In genomic region chr3:20038679-20039078, GRCh38 we compare ENCODE assay signal across 10 cellular contexts. TPM values are rescaled to one million over a fixed set of nuclear protein-coding genes. Genes with fewer than 3 reads are reported as not detected.
DNase-seq lines count a peak whose midpoint lies in the region; ATAC-seq and TF ChIP-seq lines count a peak whose summit lies in the region.
"Had no signal": no experiment of that assay in that cellular context is flagged by ENCODE, and none has a peak within 500 bp of the region (broad histone marks: within the 10 kb centered on the region; RNA-seq: fewer than 3 reads in every experiment).

No MANE protein-coding gene starts in this region.

- CTCF ChIA-PET in SK-N-SH (lab: Yijun Ruan, JAX) = interaction anchor here (0.7 to 1.2 kb wide), 3 partner anchors 15 to 973 kb away, joined by 3 read pairs; no protein-coding TSS in a partner anchor
- CTCF ChIA-PET in activated CD8-positive, alpha-beta T cell treated with anti-CD3 and anti-CD28 coated beads, Interleukin-2, amount 10 ng/mL, durations not matched to agents 7 days and 5 days (lab: Charles Lee) = interaction anchor here (0.6 kb wide), 1 partner anchor 235 kb away, joined by 3 read pairs; no protein-coding TSS in a partner anchor

- DNase-seq in SK-N-SH = no peak
- DNase-seq in activated CD8-positive, alpha-beta T cell treated with anti-CD3 and anti-CD28 coated beads, Interleukin-2, amount 10 ng/mL, durations not matched to agents 7 days and 5 days = no peak
- no peak for DNase-seq in kidney epithelial cell (ENCODE audit: low read depth)
- no peak for DNase-seq in middle frontal gyrus (ENCODE audit: extremely low spot score, low spot score)
- DNase-seq in NCI-H748 (lab: John Stamatoyannopoulos, UW; ENCODE audit: unreplicated experiment) = no peak
- DNase-seq: NCI-H1930 had no signal

- ATAC-seq in SK-N-SH treated with all-trans-retinoic acid at 6 μM for 48 hours (no peak), HG03280 (IDR thresholded peaks at IDR 0.05; ENCODE audit: unreplicated experiment) (no peak)
- ATAC-seq in activated CD8-positive, alpha-beta T cell treated with anti-CD3 and anti-CD28 coated beads, Interleukin-2, amount 10 ng/mL, durations not matched to agents 7 days and 5 days = no peak

- peak overlapping the region; percentile 90 for H2AFZ ChIP-seq in SK-N-SH (ENCODE audit: low read depth)

- H3K4me3 Mint-ChIP-seq in activated CD8-positive, alpha-beta T cell treated with anti-CD3 and anti-CD28 coated beads, Interleukin-2, amount 10 ng/mL, durations not matched to agents 7 days and 5 days = peak overlapping the region; percentile 85

- H3K4me1 ChIP-seq in SK-N-SH (ENCODE audit: control insufficient read depth in 1 of 2, insufficient read depth in 2 of 2, low read depth in 1 of 2, low read length in 1 of 2) = peaks cover 5 to 21% of the 10 kb centered on the region in 2 experiments; a peak in 2 of 4 replicates
- H3K4me1 ChIP-seq in stomach smooth muscle (ENCODE audit: control insufficient read depth, insufficient read depth, low read length) = peaks cover 39% of the 10 kb centered on the region

- peak overlapping the region; percentile 92 for H3K27ac Mint-ChIP-seq in activated CD8-positive, alpha-beta T cell treated with anti-CD3 and anti-CD28 coated beads, Interleukin-2, amount 10 ng/mL, durations not matched to agents 7 days and 5 days

- H3K9me2 ChIP-seq in SK-N-SH = no peaks in the 10 kb centered on the region

- no peak for TF ChIP-seq EP300 in SK-N-SH (IDR thresholded peaks at IDR 0.05; ENCODE audit: borderline replicate concordance in 1 of 2, low read depth in 1 of 2, low read length in 1 of 2)

- H3K27me3 ChIP-seq in SK-N-SH (ENCODE audit: insufficient read depth) = no peaks in the 10 kb centered on the region
- no peaks in the 10 kb centered on the region for H3K27me3 ChIP-seq in kidney epithelial cell (ENCODE audit: control insufficient read depth, insufficient read depth, low read length)
- H3K27me3 ChIP-seq in stomach smooth muscle (ENCODE audit: control insufficient read depth in 1 of 2, insufficient read depth in 2 of 2, low read length in 2 of 2) = no peaks in the 10 kb centered on the region

- H3K27me3 Mint-ChIP-seq in activated CD8-positive, alpha-beta T cell treated with anti-CD3 and anti-CD28 coated beads, Interleukin-2, amount 10 ng/mL, durations not matched to agents 7 days and 5 days (ENCODE audit: low read depth) = no peaks in the 10 kb centered on the region

- H3K4me3 ChIP-seq in SK-N-SH (ENCODE audit: low read depth in 2 of 2, low read length in 1 of 2) = peak overlapping the region; percentile 77 to 88; a peak in 3 of 4 replicates
- peak overlapping the region; percentile 55 for H3K4me3 ChIP-seq in kidney epithelial cell (ENCODE audit: low read depth, low read length)
- peak overlapping the region; percentile 74 to 85 for H3K4me3 ChIP-seq in stomach smooth muscle (ENCODE audit: low read length in 2 of 2)

- H4K20me1 ChIP-seq in SK-N-SH (ENCODE audit: insufficient read depth) = peaks cover 5% of the 10 kb centered on the region; the same call in 1 of the 2 replicates

- peak overlapping the region; percentile 80 for H3K4me2 ChIP-seq in SK-N-SH

- no peaks in the 10 kb centered on the region for H3K9me3 Mint-ChIP-seq in activated CD8-positive, alpha-beta T cell treated with anti-CD3 and anti-CD28 coated beads, Interleukin-2, amount 10 ng/mL, durations not matched to agents 7 days and 5 days (ENCODE audit: insufficient read depth)

- no peak overlapping the region for H3K27ac ChIP-seq in SK-N-SH (ENCODE audit: low read depth in 2 of 2, low read length in 1 of 2)
- peak overlapping the region; percentile 82 for H3K27ac ChIP-seq in stomach smooth muscle (ENCODE audit: low read length)

- peaks cover 24% of the 10 kb centered on the region for H3K36me3 Mint-ChIP-seq in activated CD8-positive, alpha-beta T cell treated with anti-CD3 and anti-CD28 coated beads, Interleukin-2, amount 10 ng/mL, durations not matched to agents 7 days and 5 days (ENCODE audit: low read depth)

- H3K9ac ChIP-seq in SK-N-SH = no peak overlapping the region
- H3K9ac ChIP-seq in stomach smooth muscle (ENCODE audit: low read length in 2 of 2) = peak overlapping the region; percentile 78 to 80

- peaks cover 11% of the 10 kb centered on the region for H3F3A ChIP-seq in SK-N-SH (replicated peaks; ENCODE audit: insufficient read depth)

- TF ChIP-seq CTCF in SK-N-SH (IDR thresholded peaks at IDR 0.05) (no peak), kidney epithelial cell (IDR thresholded peaks at IDR 0.05; ENCODE audit: insufficient read depth, low read length, poor library complexity, severe bottlenecking) (no peak)

- peaks cover 49% of the 10 kb centered on the region for H3K4me1 Mint-ChIP-seq in activated CD8-positive, alpha-beta T cell treated with anti-CD3 and anti-CD28 coated beads, Interleukin-2, amount 10 ng/mL, durations not matched to agents 7 days and 5 days (ENCODE audit: low read depth)

- H3K9me3 ChIP-seq in SK-N-SH = no peaks in the 10 kb centered on the region
- H3K9me3 ChIP-seq in stomach smooth muscle (ENCODE audit: control insufficient read depth in 2 of 2, low read length in 2 of 2) = no peaks in the 10 kb centered on the region

- H3K36me3 ChIP-seq in SK-N-SH (replicated peaks in 1 of 2; ENCODE audit: control insufficient read depth in 1 of 2, insufficient read depth in 2 of 2, low read length in 1 of 2) (no peaks in the 10 kb centered on the region), kidney epithelial cell (ENCODE audit: control insufficient read depth, insufficient read depth, low read length) (no peaks in the 10 kb centered on the region), stomach smooth muscle (ENCODE audit: control insufficient read depth in 2 of 2, insufficient read depth in 2 of 2, low read length in 2 of 2) (no peaks in the 10 kb centered on the region)

- TF ChIP-seq RAD21 in SK-N-SH (IDR thresholded peaks at IDR 0.05; ENCODE audit: low read length) = no peak

- POLR2A ChIA-PET in SK-N-SH (lab: Yijun Ruan, JAX) = no interaction called here
- POLR2A ChIA-PET in activated CD8-positive, alpha-beta T cell treated with anti-CD3 and anti-CD28 coated beads, Interleukin-2, amount 10 ng/mL, durations not matched to agents 7 days and 5 days (lab: Charles Lee) = interaction anchor here (0.6 to 1.3 kb wide), 4 partner anchors 16 to 148 kb away, joined by 3 to 4 read pairs (median 3); partner anchors contain the start of gene SGO1

- 68% methylated on average over 6 of the region's 6 CpGs for WGBS in SK-N-SH (ENCODE audit: low lambda C conversion rate)

- no peaks in the 10 kb centered on the region for H3K79me2 ChIP-seq in SK-N-SH (ENCODE audit: insufficient read depth)

TF ChIP-seq in SK-N-SH, 30 proteins besides CTCF, POLR2A, EP300 and RAD21 (continues in another document):
- no peak for TF ChIP-seq TEAD4 (IDR thresholded peaks at IDR 0.05; ENCODE audit: borderline replicate concordance, insufficient read depth)
- no peak for TF ChIP-seq RCOR1 (IDR thresholded peaks at IDR 0.05; ENCODE audit: low read length)
- TF ChIP-seq GATA2 (CRISPR knock-in tag; IDR thresholded peaks at IDR 0.05) = no peak
- TF ChIP-seq USF2 (IDR thresholded peaks at IDR 0.05; ENCODE audit: borderline replicate concordance, low read depth, low read length) = no peak

TF ChIP-seq in SK-N-SH treated with all-trans-retinoic acid at 6 μM for 48 hours, 23 proteins besides CTCF, POLR2A, EP300 and RAD21 (continues in another document):
- TF ChIP-seq SNAI2 (CRISPR knock-in tag; IDR thresholded peaks at IDR 0.05) (no peak), ZNF565 (CRISPR knock-in tag; conservative IDR thresholded peaks at IDR 0.05; ENCODE audit: low read depth) (no peak), RARB (CRISPR knock-in tag; IDR thresholded peaks at IDR 0.05) (no peak), ESRRG (CRISPR knock-in tag; IDR thresholded peaks at IDR 0.05) (no peak), OSR1 (CRISPR knock-in tag; IDR thresholded peaks at IDR 0.05) (no peak), ZFP3 (CRISPR knock-in tag; IDR thresholded peaks at IDR 0.05) (no peak)
- TF ChIP-seq, protein P1, sequence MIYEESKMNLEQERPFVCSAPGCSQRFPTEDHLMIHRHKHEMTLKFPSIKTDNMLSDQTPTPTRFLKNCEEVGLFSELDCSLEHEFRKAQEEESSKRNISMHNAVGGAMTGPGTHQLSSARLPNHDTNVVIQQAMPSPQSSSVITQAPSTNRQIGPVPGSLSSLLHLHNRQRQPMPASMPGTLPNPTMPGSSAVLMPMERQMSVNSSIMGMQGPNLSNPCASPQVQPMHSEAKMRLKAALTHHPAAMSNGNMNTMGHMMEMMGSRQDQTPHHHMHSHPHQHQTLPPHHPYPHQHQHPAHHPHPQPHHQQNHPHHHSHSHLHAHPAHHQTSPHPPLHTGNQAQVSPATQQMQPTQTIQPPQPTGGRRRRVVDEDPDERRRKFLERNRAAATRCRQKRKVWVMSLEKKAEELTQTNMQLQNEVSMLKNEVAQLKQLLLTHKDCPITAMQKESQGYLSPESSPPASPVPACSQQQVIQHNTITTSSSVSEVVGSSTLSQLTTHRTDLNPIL (CRISPR knock-in tag; IDR thresholded peaks at IDR 0.05; ENCODE audit: low read depth) = no peak
- TF ChIP-seq, protein P2, sequence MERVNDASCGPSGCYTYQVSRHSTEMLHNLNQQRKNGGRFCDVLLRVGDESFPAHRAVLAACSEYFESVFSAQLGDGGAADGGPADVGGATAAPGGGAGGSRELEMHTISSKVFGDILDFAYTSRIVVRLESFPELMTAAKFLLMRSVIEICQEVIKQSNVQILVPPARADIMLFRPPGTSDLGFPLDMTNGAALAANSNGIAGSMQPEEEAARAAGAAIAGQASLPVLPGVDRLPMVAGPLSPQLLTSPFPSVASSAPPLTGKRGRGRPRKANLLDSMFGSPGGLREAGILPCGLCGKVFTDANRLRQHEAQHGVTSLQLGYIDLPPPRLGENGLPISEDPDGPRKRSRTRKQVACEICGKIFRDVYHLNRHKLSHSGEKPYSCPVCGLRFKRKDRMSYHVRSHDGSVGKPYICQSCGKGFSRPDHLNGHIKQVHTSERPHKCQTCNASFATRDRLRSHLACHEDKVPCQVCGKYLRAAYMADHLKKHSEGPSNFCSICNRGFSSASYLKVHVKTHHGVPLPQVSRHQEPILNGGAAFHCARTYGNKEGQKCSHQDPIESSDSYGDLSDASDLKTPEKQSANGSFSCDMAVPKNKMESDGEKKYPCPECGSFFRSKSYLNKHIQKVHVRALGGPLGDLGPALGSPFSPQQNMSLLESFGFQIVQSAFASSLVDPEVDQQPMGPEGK (CRISPR knock-in tag; IDR thresholded peaks at IDR 0.05; ENCODE audit: borderline replicate concordance) = no peak

RNA-seq across cellular contexts. Expression of gene KAT2B, which starts 1.6 kb away (rescaled TPM):
- polyA plus RNA-seq in SK-N-SH (2012; rRNA removed) = 2.1 and 2.8 TPM in 2 replicates
- polyA plus RNA-seq in SK-N-SH (2012; cell fraction: cytosol; rRNA removed) = 3.1 and 3.4 TPM in 2 replicates
- polyA plus RNA-seq in SK-N-SH (2012; cell fraction: nucleus; rRNA removed) = 1.5 and 3.0 TPM in 2 replicates
- total RNA-seq in activated CD8-positive, alpha-beta T cell treated with anti-CD3 and anti-CD28 coated beads, Interleukin-2, amount 10 ng/mL, durations not matched to agents 7 days and 5 days = 100 to 1,000 TPM; 112 to 120 TPM
- total RNA-seq in kidney epithelial cell = 1.8 and 2.2 TPM in 2 replicates

RNA-seq across cellular contexts. Expression of gene PP2D1, which starts 26.6 kb away (rescaled TPM):
- not detected in 2 replicates for polyA plus RNA-seq in SK-N-SH (2012; rRNA removed)
- not detected in 2 replicates for polyA plus RNA-seq in SK-N-SH (2012; cell fraction: cytosol; rRNA removed)
- polyA plus RNA-seq in SK-N-SH (2012; cell fraction: nucleus; rRNA removed) = not detected in 2 replicates
- not detected for total RNA-seq in activated CD8-positive, alpha-beta T cell treated with anti-CD3 and anti-CD28 coated beads, Interleukin-2, amount 10 ng/mL, durations not matched to agents 7 days and 5 days
- total RNA-seq in kidney epithelial cell = not detected in 2 replicates
- polyA plus RNA-seq: neural cell had no signal

Comparison
In these comparisons a context has a peak if more than half of its experiments do, and no peak if none do; other contexts are left out.
1. RNA of gene KAT2B, which starts 1.6 kb away (total RNA-seq): 112 to 120 TPM in activated CD8-positive, alpha-beta T cell treated with anti-CD3 and anti-CD28 coated beads, Interleukin-2, amount 10 ng/mL, durations not matched to agents 7 days and 5 days; 1.8 to 2.2 TPM in kidney epithelial cell; every median in the first group is over 10 times any median in the second.
2. Peak in every context shown above with its lines, with median percentiles within 50 percentile points of each other: H3K4me3 ChIP-seq.